ENCODE assay signal across 14 cellular contexts in the genomic region with DNA sequence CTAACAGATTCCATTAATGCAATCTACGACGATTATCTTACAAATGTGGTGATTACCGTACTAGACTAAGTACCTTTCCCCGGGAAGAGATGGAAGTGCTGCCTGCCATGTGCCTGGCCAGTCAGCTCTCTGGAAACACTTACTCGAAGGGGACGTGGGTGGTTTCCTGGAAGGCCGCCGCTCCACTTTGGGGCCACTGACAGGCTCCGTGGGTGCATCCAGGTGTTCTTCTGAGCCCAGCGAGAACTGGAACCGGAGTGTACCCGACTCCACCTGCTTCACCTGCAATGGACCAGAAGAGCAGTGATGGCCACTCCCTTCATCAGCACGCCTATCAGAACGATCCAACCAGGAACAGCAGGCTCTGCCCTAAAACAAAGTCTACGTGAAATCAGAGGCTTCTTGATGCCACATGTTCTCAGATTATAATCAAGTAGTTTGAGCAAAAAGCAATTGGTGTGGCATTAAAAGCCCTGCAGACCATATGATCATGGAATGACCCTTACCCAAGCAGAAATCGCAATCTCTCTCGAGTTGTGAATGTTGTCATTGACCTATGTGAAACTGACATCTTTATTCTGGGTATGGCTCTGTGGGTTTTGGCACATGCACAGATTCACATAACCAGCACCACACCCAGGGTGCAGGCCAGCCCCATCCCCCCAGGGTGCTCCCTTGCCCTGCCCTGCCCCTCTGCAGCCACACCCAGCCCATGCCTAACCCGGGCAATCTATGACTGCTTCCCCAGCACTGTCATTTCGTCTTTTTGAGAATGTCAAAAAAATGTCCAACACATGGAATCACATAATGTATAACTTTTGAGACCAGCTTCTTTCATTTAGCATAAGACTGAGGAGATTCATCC.
"Had no signal": no experiment of that assay in that cellular context is flagged by ENCODE, and none has a peak within 500 bp of the region (broad histone marks: within the 10 kb centered on the region; RNA-seq: fewer than 3 reads in every experiment).

No MANE protein-coding gene starts in this region.

- H3K27me3 Mint-ChIP-seq: naive thymus-derived CD8-positive, alpha-beta T cell had no signal

- DNase-seq: activated CD4-positive, CD25-positive, alpha-beta regulatory T cell; activated naive CD4-positive, alpha-beta T cell treated with anti-CD3 and anti-CD28 coated beads for 36 hours; central memory CD4-positive, alpha-beta T cell; dermis blood vessel endothelial cell; left cardiac atrium; naive thymus-derived CD8-positive, alpha-beta T cell; psoas muscle; stimulated activated CD4-positive, alpha-beta T cell treated with anti-CD3 and anti-CD28 coated beads, Interleukin-12 subunit alpha, Interleukin-12 subunit beta, amount 100 ng/mL, for 4 hours; stimulated activated naive CD4-positive, alpha-beta T cell; substantia nigra had no signal

- H3K27ac Mint-ChIP-seq: activated naive CD4-positive, alpha-beta T cell treated with anti-CD3 and anti-CD28 coated beads for 36 hours; naive thymus-derived CD8-positive, alpha-beta T cell had no signal

- ATAC-seq: left cardiac atrium; naive thymus-derived CD8-positive, alpha-beta T cell; psoas muscle; sciatic nerve; SK-N-SH treated with all-trans-retinoic acid at 6 μM for 48 hours had no signal

- H3K4me1 ChIP-seq: psoas muscle had no signal

- H3K4me1 Mint-ChIP-seq: naive thymus-derived CD8-positive, alpha-beta T cell had no signal

- H3K4me3 Mint-ChIP-seq: activated naive CD4-positive, alpha-beta T cell treated with anti-CD3 and anti-CD28 coated beads for 36 hours; naive thymus-derived CD8-positive, alpha-beta T cell had no signal

- H3K9me3 ChIP-seq: adrenal gland, psoas muscle had no signal

- H3K4me3 ChIP-seq: adrenal gland, lung, psoas muscle had no signal

- H3K9me3 Mint-ChIP-seq: activated naive CD4-positive, alpha-beta T cell treated with anti-CD3 and anti-CD28 coated beads for 36 hours had no signal

- H3K27me3 ChIP-seq: adrenal gland had no signal

- H3K27ac ChIP-seq: adrenal gland, psoas muscle had no signal
